ENCODE assay signal across 1 cellular context in the genomic region with DNA sequence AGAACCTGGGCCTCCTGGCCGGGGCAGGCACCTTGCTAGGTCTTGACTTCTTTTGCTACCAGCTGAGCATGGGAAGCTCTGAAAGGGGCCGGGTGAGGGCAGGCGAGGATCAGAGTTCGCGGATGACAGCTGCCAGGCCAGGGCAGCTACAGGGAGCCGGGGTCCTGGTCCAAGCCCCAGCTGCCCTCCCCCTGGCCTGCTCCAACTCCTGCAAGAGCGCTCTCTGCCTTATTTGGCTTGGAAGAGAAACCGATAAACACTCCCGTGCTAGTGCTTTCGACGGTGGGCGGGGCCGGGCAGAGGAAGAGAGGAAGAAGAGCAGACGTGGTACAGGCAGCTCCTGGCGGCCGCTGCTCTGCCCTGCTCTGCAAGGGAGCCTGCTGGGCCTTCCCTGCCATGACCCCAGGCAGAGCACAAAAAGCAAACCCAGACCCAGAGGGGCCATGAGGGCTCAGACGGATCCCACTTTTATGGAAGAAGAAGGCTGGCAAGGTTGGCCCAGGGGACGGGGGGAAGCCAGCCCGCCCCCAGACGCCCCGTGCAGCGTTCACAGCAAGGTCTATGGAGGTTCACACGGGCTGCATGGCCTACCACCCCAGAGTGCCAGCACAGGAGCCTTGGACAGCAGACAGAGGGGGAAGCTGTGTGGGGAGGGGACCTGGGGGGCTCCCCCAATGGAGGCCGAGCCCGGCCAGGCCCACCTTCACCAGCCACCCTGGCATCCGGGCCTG.
TF ChIP-seq lines count a peak whose summit lies in the region.

No MANE protein-coding gene starts in this region.

TF ChIP-seq in liver, 16 proteins besides CTCF, POLR2A, EP300 and RAD21 (continued from another document):
- TF ChIP-seq, protein P1, sequence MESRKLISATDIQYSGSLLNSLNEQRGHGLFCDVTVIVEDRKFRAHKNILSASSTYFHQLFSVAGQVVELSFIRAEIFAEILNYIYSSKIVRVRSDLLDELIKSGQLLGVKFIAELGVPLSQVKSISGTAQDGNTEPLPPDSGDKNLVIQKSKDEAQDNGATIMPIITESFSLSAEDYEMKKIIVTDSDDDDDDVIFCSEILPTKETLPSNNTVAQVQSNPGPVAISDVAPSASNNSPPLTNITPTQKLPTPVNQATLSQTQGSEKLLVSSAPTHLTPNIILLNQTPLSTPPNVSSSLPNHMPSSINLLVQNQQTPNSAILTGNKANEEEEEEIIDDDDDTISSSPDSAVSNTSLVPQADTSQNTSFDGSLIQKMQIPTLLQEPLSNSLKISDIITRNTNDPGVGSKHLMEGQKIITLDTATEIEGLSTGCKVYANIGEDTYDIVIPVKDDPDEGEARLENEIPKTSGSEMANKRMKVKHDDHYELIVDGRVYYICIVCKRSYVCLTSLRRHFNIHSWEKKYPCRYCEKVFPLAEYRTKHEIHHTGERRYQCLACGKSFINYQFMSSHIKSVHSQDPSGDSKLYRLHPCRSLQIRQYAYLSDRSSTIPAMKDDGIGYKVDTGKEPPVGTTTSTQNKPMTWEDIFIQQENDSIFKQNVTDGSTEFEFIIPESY (IDR thresholded peaks at IDR 0.05): no peak
- TF ChIP-seq HNF4G (IDR thresholded peaks at IDR 0.05) (peak; percentile 19), GABPA (IDR thresholded peaks at IDR 0.05 in 1 of 2, conservative IDR thresholded peaks at IDR 0.05 in 1 of 2) (peak in 1 of 2 donors; percentile 45), MAX (IDR thresholded peaks at IDR 0.05) (no peak), FOXA2 (IDR thresholded peaks at IDR 0.05) (no peak), YY1 (IDR thresholded peaks at IDR 0.05) (no peak), RXRA (IDR thresholded peaks at IDR 0.05) (peak; percentile 82 to 91), JUND (IDR thresholded peaks at IDR 0.05) (no peak), EGR1 (IDR thresholded peaks at IDR 0.05; ENCODE audit: low read depth in 2 of 2) (no peak), ATF3 (IDR thresholded peaks at IDR 0.05) (no peak), FOXA1 (IDR thresholded peaks at IDR 0.05) (no peak)
